Comparison of ENCODE assay signal across 37 cellular contexts in the genomic region with DNA sequence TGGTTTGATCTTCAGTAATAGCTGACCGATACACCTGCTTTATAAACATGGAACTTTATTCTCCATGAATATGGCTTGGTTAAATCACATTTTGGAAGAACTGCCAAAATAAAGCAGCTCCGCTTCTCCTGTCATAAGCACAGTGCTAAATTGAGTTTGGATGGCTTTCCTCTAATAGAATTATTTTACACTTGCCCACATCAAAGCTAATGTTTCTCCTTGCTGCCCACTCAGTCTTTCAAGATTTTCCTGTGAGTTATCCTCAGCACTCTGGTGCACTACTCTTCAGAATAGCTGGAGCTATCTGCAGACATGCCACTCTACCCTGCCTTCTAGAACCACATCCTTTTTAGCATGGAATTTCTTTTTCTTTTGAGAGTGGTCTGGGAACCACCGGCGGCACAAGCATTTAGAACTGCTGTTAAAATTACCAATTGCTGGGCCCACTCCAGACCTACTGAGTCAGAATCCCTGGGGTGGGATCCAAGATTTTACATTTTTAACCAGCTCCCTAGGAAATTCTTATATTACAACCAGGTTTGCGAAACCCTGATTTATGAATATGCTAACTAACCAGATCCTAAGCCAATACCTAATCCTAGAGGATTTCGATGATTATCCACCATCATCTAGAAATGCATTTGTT.
DNase-seq lines count a peak whose midpoint lies in the region; ATAC-seq, FAIRE-seq and TF ChIP-seq lines count a peak whose summit lies in the region.
"Had no signal": no experiment of that assay in that cellular context is flagged by ENCODE, and none has a peak within 500 bp of the region (broad histone marks: within the 10 kb centered on the region; RNA-seq: fewer than 3 reads in every experiment).

No MANE protein-coding gene starts in this region.

- ATAC-seq in natural killer cell treated with Interleukin-12 subunit alpha and Interleukin-12 subunit beta and Interleukin-15 and Interleukin-18, amount 100 ng/mL, for 72 hours, result no peak
- no peak for ATAC-seq in HG03439 (IDR thresholded peaks at IDR 0.05; ENCODE audit: unreplicated experiment)
- ATAC-seq: A549; activated CD4-positive, alpha-beta T cell treated with anti-CD3 and anti-CD28 coated beads for 36 hours; activated naive CD8-positive, alpha-beta T cell treated with anti-CD3 and anti-CD28 coated beads, Interleukin-2, amount 50 U/mL, for 24 hours; effector memory CD8-positive, alpha-beta T cell; gastroesophageal sphincter; PC-3 had no signal

- peaks cover 0 to 7% of the 10 kb centered on the region in 2 donors for H3K27me3 Mint-ChIP-seq in natural killer cell treated with Interleukin-12 subunit alpha and Interleukin-12 subunit beta and Interleukin-15 and Interleukin-18, amount 100 ng/mL, for 72 hours
- H3K27me3 Mint-ChIP-seq: activated CD4-positive, alpha-beta T cell treated with anti-CD3 and anti-CD28 coated beads for 36 hours; activated naive CD8-positive, alpha-beta T cell treated with anti-CD3 and anti-CD28 coated beads, Interleukin-2, amount 50 U/mL, for 24 hours; IgD-negative memory B cell; naive B cell had no signal

- no peak overlapping the region for H3K4me3 Mint-ChIP-seq in natural killer cell treated with Interleukin-12 subunit alpha and Interleukin-12 subunit beta and Interleukin-15 and Interleukin-18, amount 100 ng/mL, for 72 hours
- H3K4me3 Mint-ChIP-seq: activated CD4-positive, alpha-beta T cell treated with anti-CD3 and anti-CD28 coated beads for 36 hours; activated naive CD8-positive, alpha-beta T cell treated with anti-CD3 and anti-CD28 coated beads, Interleukin-2, amount 50 U/mL, for 24 hours; effector memory CD8-positive, alpha-beta T cell; IgD-negative memory B cell; T-helper 2 cell treated with Interferon-gamma antibody and Interleukin-4, amounts not matched to agents 5 μg/mL and 100 μg/mL, for 36 hours; type B pancreatic cell had no signal

- no peak overlapping the region for H3K27ac Mint-ChIP-seq in natural killer cell treated with Interleukin-12 subunit alpha and Interleukin-12 subunit beta and Interleukin-15 and Interleukin-18, amount 100 ng/mL, for 72 hours
- H3K27ac Mint-ChIP-seq: activated CD4-positive, alpha-beta T cell treated with anti-CD3 and anti-CD28 coated beads for 36 hours; activated naive CD8-positive, alpha-beta T cell treated with anti-CD3 and anti-CD28 coated beads, Interleukin-2, amount 50 U/mL, for 24 hours; effector memory CD8-positive, alpha-beta T cell; IgD-negative memory B cell; T-helper 2 cell treated with Interferon-gamma antibody and Interleukin-4, amounts not matched to agents 5 μg/mL and 100 μg/mL, for 36 hours; type B pancreatic cell had no signal

- no peak for TF ChIP-seq CTCF in AG10803 (conservative IDR thresholded peaks at IDR 0.05; ENCODE audit: low read length)
- no peak for TF ChIP-seq CTCF in astrocyte of the spinal cord (IDR thresholded peaks at IDR 0.05; ENCODE audit: low read depth, low read length)

- peak; percentile 5 for FAIRE-seq in GM12891 (lab: Jason Lieb, UNC)
- FAIRE-seq: A549, bronchial epithelial cell, GM12892, H1, small intestine had no signal

- H3K4me3 ChIP-seq in AG10803 (ENCODE audit: low read length) (no peak overlapping the region), astrocyte of the spinal cord (ENCODE audit: low read depth, low read length) (no peak overlapping the region)
- H3K4me3 ChIP-seq: A549, colonic mucosa, gastroesophageal sphincter, left ventricle myocardium inferior had no signal

- no peak for TF ChIP-seq POLR2A in GM12891 (IDR thresholded peaks at IDR 0.05; ENCODE audit: low read depth, low read length)

- DNase-seq in AG10803 (ENCODE audit: low read depth), result peak; percentile 86
- no peak for DNase-seq in GM12891 (ENCODE audit: insufficient read length, low spot score)
- peak; percentile 86 for DNase-seq in astrocyte of the spinal cord (ENCODE audit: low read depth, low spot score)
- DNase-seq in middle frontal gyrus (ENCODE audit: extremely low spot score, low spot score), result peak; percentile 58
- DNase-seq in natural killer cell treated with Interleukin-12 subunit alpha and Interleukin-12 subunit beta and Interleukin-15 and Interleukin-18, amount 100 ng/mL, for 72 hours (ENCODE audit: low spot score), result no peak
- no peak for DNase-seq in NCI-H1417 (lab: John Stamatoyannopoulos, UW)
- DNase-seq in HPDE6-E6E7 (ENCODE audit: extremely low spot score), result no peak
- DNase-seq: activated CD4-positive, alpha-beta T cell treated with anti-CD3 and anti-CD28 coated beads for 36 hours; activated effector memory CD4-positive, alpha-beta T cell treated with anti-CD3 and anti-CD28 coated beads, Interleukin-2, amount 50 U/mL, for 16 hours; activated naive CD8-positive, alpha-beta T cell treated with anti-CD3 and anti-CD28 coated beads, Interleukin-2, amount 50 U/mL, for 24 hours; activated T-cell treated with anti-CD3 and anti-CD28 coated beads, Interleukin-2, amount 50 U/mL, for 1 hour; Calu3; colonic mucosa; DMS79 treated with DMSO at 0.1 percent for 48 hours; effector memory CD8-positive, alpha-beta T cell; erythroblast; hypothalamus; left ventricle myocardium inferior; naive B cell; NCI-H1092 treated with DMSO at 0.1 percent for 48 hours; NCI-H187 treated with DMSO at 0.1 percent for 48 hours; NCI-H524 treated with DMSO at 0.1 percent for 48 hours; nucleus accumbens; PC-3; retina; Right ventricle myocardium superior; small intestine; stimulated activated CD4-positive, alpha-beta T cell treated with anti-CD3 and anti-CD28 coated beads, Interleukin-1b, Interleukin-23, amount 100 ng/mL, for 48 hours had no signal

- H3K36me3 Mint-ChIP-seq in natural killer cell treated with Interleukin-12 subunit alpha and Interleukin-12 subunit beta and Interleukin-15 and Interleukin-18, amount 100 ng/mL, for 72 hours, result no peaks in the 10 kb centered on the region
- H3K36me3 Mint-ChIP-seq: type B pancreatic cell had no signal

- H3K9me3 Mint-ChIP-seq in natural killer cell treated with Interleukin-12 subunit alpha and Interleukin-12 subunit beta and Interleukin-15 and Interleukin-18, amount 100 ng/mL, for 72 hours, result no peaks in the 10 kb centered on the region
- H3K9me3 Mint-ChIP-seq: activated naive CD8-positive, alpha-beta T cell treated with anti-CD3 and anti-CD28 coated beads, Interleukin-2, amount 50 U/mL, for 24 hours; effector memory CD8-positive, alpha-beta T cell; IgD-negative memory B cell; naive B cell; T-helper 2 cell treated with Interferon-gamma antibody and Interleukin-4, amounts not matched to agents 5 μg/mL and 100 μg/mL, for 36 hours; type B pancreatic cell had no signal

- in situ Hi-C loops in astrocyte of the spinal cord (cut with HindIII; ENCODE audit: low sequenced_read_pairs), result no loop called here

- peaks cover 0 to 5% of the 10 kb centered on the region in 2 donors for H3K4me1 Mint-ChIP-seq in natural killer cell treated with Interleukin-12 subunit alpha and Interleukin-12 subunit beta and Interleukin-15 and Interleukin-18, amount 100 ng/mL, for 72 hours (ENCODE audit: low read depth in 2 of 2)

TF ChIP-seq in GM12891, 5 proteins besides CTCF, POLR2A, EP300 and RAD21:
- TF ChIP-seq SPI1 (IDR thresholded peaks at IDR 0.05; ENCODE audit: low read depth, low read length) (no peak), POLR2AphosphoS5 (IDR thresholded peaks at IDR 0.05; ENCODE audit: low read depth, low read length) (no peak), TAF1 (IDR thresholded peaks at IDR 0.05; ENCODE audit: low read depth, low read length) (no peak), POU2F2 (IDR thresholded peaks at IDR 0.05; ENCODE audit: low read depth, low read length) (no peak)

Comparison
In these comparisons a context has a peak if more than half of its experiments do, and no peak if none do; other contexts are left out.
1. DNase-seq: peak in AG10803 (single experiment), astrocyte of the spinal cord (single experiment) and middle frontal gyrus (single experiment); none in GM12891 (single experiment), natural killer cell treated with Interleukin-12 subunit alpha and Interleukin-12 subunit beta and Interleukin-15 and Interleukin-18, amount 100 ng/mL, for 72 hours (single experiment), NCI-H1417 (0 of 3) and HPDE6-E6E7 (single experiment).